In genomic region chr1:173407846-173408245, GRCh38 we compare ENCODE assay signal across 17 cellular contexts.
"Had no signal": no experiment of that assay in that cellular context is flagged by ENCODE, and none has a peak within 500 bp of the region (broad histone marks: within the 10 kb centered on the region; RNA-seq: fewer than 3 reads in every experiment).

No MANE protein-coding gene starts in this region.

- ATAC-seq: esophagus mucosa; heart left ventricle; left ventricle myocardium superior; naive thymus-derived CD4-positive, alpha-beta T cell; sciatic nerve had no signal

- H3K9me3 ChIP-seq: heart left ventricle, upper lobe of left lung, uterus had no signal

- H3K4me1 Mint-ChIP-seq: neural crest cell had no signal

- DNase-seq: effector memory CD4-positive, alpha-beta T cell; heart left ventricle; hippocampal formation; left colon; left ventricle myocardium superior; mesendoderm; naive thymus-derived CD4-positive, alpha-beta T cell; posterior cingulate gyrus; stimulated activated CD4-positive, alpha-beta T cell treated with anti-CD3 and anti-CD28 coated beads, Interleukin-2, amount 100 ng/mL, for 24 hours; stimulated activated CD4-positive, alpha-beta T cell treated with anti-CD3 and anti-CD28 coated beads, Interleukin-4, amount 100 ng/mL, for 4 hours; stimulated activated naive CD4-positive, alpha-beta T cell treated with Interleukin-2 at 50 U/mL for 16 hours; upper lobe of left lung; uterus had no signal

- H3K36me3 ChIP-seq: heart left ventricle, upper lobe of left lung, uterus had no signal

- H3K9me3 Mint-ChIP-seq: naive thymus-derived CD4-positive, alpha-beta T cell; neural crest cell had no signal

- H3K4me1 ChIP-seq: uterus had no signal

- H3K4me3 ChIP-seq: heart left ventricle, lung, uterus had no signal

- H3K27ac ChIP-seq: heart left ventricle, upper lobe of left lung, uterus had no signal

- H3K4me3 Mint-ChIP-seq: neural crest cell had no signal
